In genomic region chr22:28873183-28873964, GRCh38 we compare ENCODE assay signal across 20 cellular contexts. TPM values are rescaled to one million over a fixed set of nuclear protein-coding genes. Genes with fewer than 3 reads are reported as not detected.
DNase-seq lines count a peak whose midpoint lies in the region; ATAC-seq, FAIRE-seq and TF ChIP-seq lines count a peak whose summit lies in the region.
"Had no signal": no experiment of that assay in that cellular context is flagged by ENCODE, and none has a peak within 500 bp of the region (broad histone marks: within the 10 kb centered on the region; RNA-seq: fewer than 3 reads in every experiment).

No MANE protein-coding gene starts in this region.

- H3K27me3 Mint-ChIP-seq in activated T-cell treated with anti-CD3 and anti-CD28 coated beads, Interleukin-2, amount 50 U/mL, for 72 hours (ENCODE audit: low read depth): no peaks in the 10 kb centered on the region
- H3K27me3 Mint-ChIP-seq in activated T-cell treated with anti-CD3 and anti-CD28 coated beads, Interleukin-2, amount 50 U/mL, for 24 hours: no peaks in the 10 kb centered on the region
- H3K27me3 Mint-ChIP-seq: activated naive CD8-positive, alpha-beta T cell treated with anti-CD3 and anti-CD28 coated beads, Interleukin-2, amount 50 U/mL, for 24 hours had no signal

- RAD21 ChIA-PET in GM12878 (lab: Charles Lee; ENCODE audit: unreplicated experiment): interaction anchor here (0.6 to 1.1 kb wide), 4 partner anchors 33 to 280 kb away, joined by 3 to 6 read pairs (median 4); no protein-coding TSS in a partner anchor

- H3K9ac ChIP-seq in Loucy (ENCODE audit: low read depth, low read length, poor library complexity, severe bottlenecking): no peak overlapping the region
- no peak overlapping the region for H3K9ac ChIP-seq in GM12878 (ENCODE audit: control insufficient read depth, insufficient read depth, low read length)

- CTCF ChIA-PET in GM12878 (lab: Yijun Ruan, JAX): interaction anchor here (1.6 to 3.5 kb wide), 2 partner anchors 18 to 167 kb away, joined by 4 to 13 read pairs; no protein-coding TSS in a partner anchor

- WGBS in GM12878 (ENCODE audit: insufficient coverage, insufficient replicate concordance, low lambda C conversion rate, missing lambda C conversion rate): 78% methylated on average over 3 of the region's 3 CpGs

- no peaks in the 10 kb centered on the region for H3K9me2 ChIP-seq in Loucy (replicated peaks; ENCODE audit: low read depth, low read length)

- no peaks in the 10 kb centered on the region for H3K9me3 ChIP-seq in Loucy (ENCODE audit: insufficient read depth, low read depth, low read length)
- no peaks in the 10 kb centered on the region; the same call in 2 of the 3 replicates for H3K9me3 ChIP-seq in GM12878 (replicated peaks; ENCODE audit: control insufficient read depth, insufficient read depth, low read length)
- H3K9me3 ChIP-seq: colonic mucosa, heart right ventricle, thoracic aorta had no signal

- H4K20me1 ChIP-seq in Loucy (ENCODE audit: insufficient read depth, low read length, poor library complexity, severe bottlenecking): no peaks in the 10 kb centered on the region
- no peaks in the 10 kb centered on the region for H4K20me1 ChIP-seq in GM12878 (ENCODE audit: control insufficient read depth, insufficient read depth)

- peak; percentile 60 for ATAC-seq in activated T-cell treated with anti-CD3 and anti-CD28 coated beads, Interleukin-2, amount 50 U/mL, for 72 hours (replicated peaks in 1 of 2)
- ATAC-seq in GM12878: no peak
- ATAC-seq: activated naive CD8-positive, alpha-beta T cell treated with anti-CD3 and anti-CD28 coated beads, Interleukin-2, amount 50 U/mL, for 24 hours; heart right ventricle; right cardiac atrium had no signal

- no peak for TF ChIP-seq RAD21 in GM12878 (IDR thresholded peaks at IDR 0.05; ENCODE audit: insufficient read depth, low read depth, low read length)

- in situ Hi-C loops in GM12878 (cut with MboI): no loop called here

- no peak overlapping the region for H3K27ac Mint-ChIP-seq in activated T-cell treated with anti-CD3 and anti-CD28 coated beads, Interleukin-2, amount 50 U/mL, for 72 hours
- no peak overlapping the region for H3K27ac Mint-ChIP-seq in activated T-cell treated with anti-CD3 and anti-CD28 coated beads, Interleukin-2, amount 50 U/mL, for 24 hours
- H3K27ac Mint-ChIP-seq: activated naive CD8-positive, alpha-beta T cell treated with anti-CD3 and anti-CD28 coated beads, Interleukin-2, amount 50 U/mL, for 24 hours; CD4-positive, CD25-positive, alpha-beta regulatory T cell had no signal

- H3K27me3 ChIP-seq in Loucy (ENCODE audit: insufficient read depth, low read length, poor library complexity, severe bottlenecking) (no peaks in the 10 kb centered on the region), GM12878 (replicated peaks in 1 of 2; ENCODE audit: control insufficient read depth in 2 of 2, insufficient read depth in 2 of 2, low read length in 1 of 2) (no peaks in the 10 kb centered on the region)
- H3K27me3 ChIP-seq: colonic mucosa, heart right ventricle had no signal

- no peaks in the 10 kb centered on the region for H3F3A ChIP-seq in Loucy (ENCODE audit: low read depth)

- intact Hi-C loops in GM12878 (cut with micrococcal nuclease; ENCODE audit: unreplicated experiment): no loop called here

- H3K4me1 ChIP-seq in Loucy (ENCODE audit: insufficient read depth, low read length, poor library complexity, severe bottlenecking) (peaks cover 13% of the 10 kb centered on the region), GM12878 (ENCODE audit: control insufficient read depth, insufficient read depth, low read length) (no peaks in the 10 kb centered on the region)
- H3K4me1 ChIP-seq: colonic mucosa, heart right ventricle had no signal

- no peaks in the 10 kb centered on the region for H3K9me3 Mint-ChIP-seq in activated T-cell treated with anti-CD3 and anti-CD28 coated beads, Interleukin-2, amount 50 U/mL, for 72 hours
- no peaks in the 10 kb centered on the region for H3K9me3 Mint-ChIP-seq in activated T-cell treated with anti-CD3 and anti-CD28 coated beads, Interleukin-2, amount 50 U/mL, for 24 hours
- H3K9me3 Mint-ChIP-seq: activated naive CD8-positive, alpha-beta T cell treated with anti-CD3 and anti-CD28 coated beads, Interleukin-2, amount 50 U/mL, for 24 hours had no signal

- peak overlapping the region; percentile 5 for H3K4me2 ChIP-seq in Loucy (ENCODE audit: low read depth, low read length, poor library complexity, severe bottlenecking)
- no peak overlapping the region for H3K4me2 ChIP-seq in GM12878 (ENCODE audit: control insufficient read depth, insufficient read depth)

- H3K4me3 ChIP-seq in Loucy (ENCODE audit: low read length, poor library complexity, severe bottlenecking) (no peak overlapping the region), GM12878 (no peak overlapping the region)
- H3K4me3 ChIP-seq: colonic mucosa, heart right ventricle, thoracic aorta had no signal

- no peak for TF ChIP-seq POLR2A in GM12878 (IDR thresholded peaks at IDR 0.05; ENCODE audit: low read depth, low read length)

- H3K27ac ChIP-seq in GM12878 (ENCODE audit: control insufficient read depth, insufficient read depth): no peak overlapping the region
- H3K27ac ChIP-seq: colonic mucosa, heart right ventricle, RWPE1, thoracic aorta had no signal

- TF ChIP-seq CTCF in Loucy (conservative IDR thresholded peaks at IDR 0.05; ENCODE audit: low read length) (no peak), GM12878 (IDR thresholded peaks at IDR 0.05 in 2 of 3, conservative IDR thresholded peaks at IDR 0.05 in 1 of 3; ENCODE audit: control insufficient read depth in 2 of 3, extremely low read depth in 1 of 3, insufficient read depth in 1 of 3, low read depth in 3 of 3, low read length in 3 of 3) (no peak)

- SMC1A ChIA-PET in GM12878 (lab: Charles Lee; ENCODE audit: uncharacterized antibody, unreplicated experiment): interaction anchor here (0.7 to 0.9 kb wide), 2 partner anchors 12 to 32 kb away, joined by 3 read pairs; no protein-coding TSS in a partner anchor

- H3K36me3 Mint-ChIP-seq in activated T-cell treated with anti-CD3 and anti-CD28 coated beads, Interleukin-2, amount 50 U/mL, for 72 hours (ENCODE audit: insufficient read depth in 2 of 2): no peaks in the 10 kb centered on the region
- H3K36me3 Mint-ChIP-seq in activated T-cell treated with anti-CD3 and anti-CD28 coated beads, Interleukin-2, amount 50 U/mL, for 24 hours (ENCODE audit: low read depth): no peaks in the 10 kb centered on the region
- H3K36me3 Mint-ChIP-seq: CD4-positive, CD25-positive, alpha-beta regulatory T cell had no signal

- H3K79me2 ChIP-seq in Loucy (ENCODE audit: insufficient read depth, low read length) (no peaks in the 10 kb centered on the region), GM12878 (ENCODE audit: control insufficient read depth, insufficient read depth, low read length) (no peaks in the 10 kb centered on the region)

- no peak for TF ChIP-seq EP300 in GM12878 (IDR thresholded peaks at IDR 0.05; ENCODE audit: borderline replicate concordance in 1 of 2, control insufficient read depth in 1 of 2, low read depth in 2 of 2, low read length in 2 of 2)

- peaks cover 12% of the 10 kb centered on the region for H3K4me1 Mint-ChIP-seq in activated T-cell treated with anti-CD3 and anti-CD28 coated beads, Interleukin-2, amount 50 U/mL, for 72 hours (ENCODE audit: low read depth)
- peaks cover 7% of the 10 kb centered on the region for H3K4me1 Mint-ChIP-seq in activated T-cell treated with anti-CD3 and anti-CD28 coated beads, Interleukin-2, amount 50 U/mL, for 24 hours (ENCODE audit: low read depth)

- no peak overlapping the region for H3K4me3 Mint-ChIP-seq in activated T-cell treated with anti-CD3 and anti-CD28 coated beads, Interleukin-2, amount 50 U/mL, for 72 hours
- no peak overlapping the region for H3K4me3 Mint-ChIP-seq in activated T-cell treated with anti-CD3 and anti-CD28 coated beads, Interleukin-2, amount 50 U/mL, for 24 hours
- H3K4me3 Mint-ChIP-seq: activated naive CD8-positive, alpha-beta T cell treated with anti-CD3 and anti-CD28 coated beads, Interleukin-2, amount 50 U/mL, for 24 hours; CD4-positive, CD25-positive, alpha-beta regulatory T cell had no signal

- no peak for FAIRE-seq in GM12878 (lab: Jason Lieb, UNC)

- BruUV-seq in GM12878 (replicated peaks; lab: Mats Ljungman, UMichigan): no TSS peak

- H3K36me3 ChIP-seq in Loucy (ENCODE audit: insufficient read depth, low read length) (no peaks in the 10 kb centered on the region), GM12878 (ENCODE audit: control insufficient read depth in 2 of 2, insufficient read depth in 2 of 2, low read length in 1 of 2) (no peaks in the 10 kb centered on the region)
- H3K36me3 ChIP-seq: colonic mucosa, heart right ventricle, thoracic aorta had no signal

- DNase-seq in activated T-cell treated with anti-CD3 and anti-CD28 coated beads, Interleukin-2, amount 50 U/mL, for 72 hours: no peak
- DNase-seq in activated T-cell treated with anti-CD3 and anti-CD28 coated beads, Interleukin-2, amount 50 U/mL, for 24 hours: no peak
- DNase-seq in GM12878 (ENCODE audit: low read depth, low spot score) (no peak), superior temporal gyrus (ENCODE audit: extremely low spot score) (peak; percentile 42), SKM-1 (lab: John Stamatoyannopoulos, UW; ENCODE audit: unreplicated experiment) (no peak), dedifferentiated amniotic fluid mesenchymal stem cell (ENCODE audit: extremely low spot score) (no peak), NCI-H1694 treated with DMSO at 0.1 percent for 48 hours (lab: John Stamatoyannopoulos, UW) (no peak)
- DNase-seq: activated CD4-positive, alpha-beta T cell treated with anti-CD3 and anti-CD28 coated beads for 1 hour; activated effector memory CD4-positive, alpha-beta T cell treated with Interleukin-2 at 50 U/mL for 16 hours; activated naive CD8-positive, alpha-beta T cell treated with anti-CD3 and anti-CD28 coated beads, Interleukin-2, amount 50 U/mL, for 24 hours; CD4-positive, CD25-positive, alpha-beta regulatory T cell; colonic mucosa; DMS 273 treated with DMSO at 0.1 percent for 48 hours; heart right ventricle; Kasumi-1; right cardiac atrium; SW 1271 had no signal

- H2AFZ ChIP-seq in Loucy (ENCODE audit: low read length): peak overlapping the region; percentile 7; the same call in 1 of the 2 replicates
- H2AFZ ChIP-seq in GM12878 (ENCODE audit: control insufficient read depth, low read depth, low read length): no peak overlapping the region

- POLR2A ChIA-PET in GM12878 (lab: Charles Lee): interaction anchor here (1.3 kb wide), 1 partner anchor 13 kb away, joined by 4 read pairs; no protein-coding TSS in a partner anchor

RNA-seq across cellular contexts. Expression of gene ZNRF3, which starts 10.0 kb away (rescaled TPM):
- total RNA-seq in activated T-cell treated with anti-CD3 and anti-CD28 coated beads, Interleukin-2, amount 50 U/mL, for 72 hours: under 1 TPM; 0.86 to 0.94 TPM
- total RNA-seq in GM12878 (2013; cell fraction: nucleolus; rRNA removed): 14.8 and 17.0 TPM in 2 replicates
- total RNA-seq in GM12878 (2014; rRNA removed): 0.98 and 1.1 TPM in 2 replicates
- 0.46 and 0.49 TPM in 2 replicates for total RNA-seq in GM12878 (2014; rRNA removed; fragmentation: Illumina TruSeq; extraction: Trizol)
- 1.5 and 1.9 TPM in 2 replicates for total RNA-seq in GM12878 (2021)
- polyA plus RNA-seq in GM12878 (2011; ENCODE audit: low read depth): 0.07 TPM
- 2.4 TPM in 2 replicates for polyA plus RNA-seq in GM12878 (2011; rRNA removed)
- 3.5 and 4.6 TPM in 2 replicates for polyA plus RNA-seq in GM12878 (2011; cell fraction: cytosol; rRNA removed)
- 5.2 and 7.3 TPM in 2 replicates for polyA plus RNA-seq in GM12878 (2011; cell fraction: nucleus; rRNA removed)
- 0.22 and 0.23 TPM in 2 replicates for polyA plus RNA-seq in GM12878 (2012)
- polyA plus RNA-seq in GM12878 (2014; fragmentation: Illumina TruSeq; extraction: Trizol): 0.43 and 0.52 TPM in 2 replicates
- under 1 TPM; 0.10 to 0.13 TPM for polyA plus RNA-seq in GM12878 (2014; fragmentation: Nextera tagmentation; extraction: Ambion mirVana)
- 1.1 and 1.2 TPM in 2 replicates for polyA plus RNA-seq in GM12878 (2014; rRNA removed)
- polyA plus RNA-seq in GM12878 (2016; fragmentation: Nextera tagmentation; extraction: Ambion mirVana): under 1 TPM; 0.05 to 0.20 TPM
- polyA minus RNA-seq in GM12878 (2011; rRNA and poly(A)+ RNA removed): 3.9 and 7.7 TPM in 2 replicates
- 4.4 and 4.5 TPM in 2 replicates for polyA minus RNA-seq in GM12878 (2011; cell fraction: cytosol; rRNA and poly(A)+ RNA removed)
- 3.4 and 7.2 TPM in 2 replicates for polyA minus RNA-seq in GM12878 (2011; cell fraction: nucleus; rRNA and poly(A)+ RNA removed)
